8 cellular contexts compared by ENCODE assay signal in the genomic region with DNA sequence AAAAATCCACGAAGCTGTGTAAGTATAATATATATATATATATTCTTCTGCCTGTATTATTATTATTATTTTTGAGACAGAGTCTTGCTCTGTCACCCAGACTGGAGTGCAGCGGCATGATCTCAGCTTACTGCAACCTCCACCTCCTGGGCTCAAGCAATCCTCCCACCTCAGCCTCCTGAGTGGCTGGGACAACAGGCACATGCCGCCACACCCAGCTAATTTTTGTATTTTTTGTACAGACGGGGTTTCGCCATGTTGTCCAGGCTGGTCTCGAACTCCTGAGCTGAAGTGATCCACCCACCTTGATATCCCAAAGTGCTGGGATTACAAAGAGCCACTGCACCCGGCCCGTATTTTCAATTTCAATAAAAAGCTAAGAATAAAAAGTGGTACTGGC. TPM values are rescaled to one million over a fixed set of nuclear protein-coding genes. Genes with fewer than 3 reads are reported as not detected.
DNase-seq lines count a peak whose midpoint lies in the region; TF ChIP-seq lines count a peak whose summit lies in the region.
"Not testable (repeated sequence)": the region's sequence is repeated elsewhere in the genome, so short reads cannot be mapped to it uniquely, and the experiment has no call there.

No MANE protein-coding gene starts in this region.

- dilution Hi-C loops in mammary epithelial cell (cut with HindIII; ENCODE audit: low sequenced_read_pairs) = not testable (repeated sequence)

- not testable (repeated sequence) for TF ChIP-seq CTCF in OCI-LY1 (IDR thresholded peaks at IDR 0.05; ENCODE audit: low read length); mammary epithelial cell (conservative IDR thresholded peaks at IDR 0.05 in 1 of 2, IDR thresholded peaks at IDR 0.05 in 1 of 2; ENCODE audit: extremely low read depth in 1 of 2, insufficient read depth in 1 of 2, low read depth in 1 of 2, low read length in 2 of 2); fibroblast of the aortic adventitia (IDR thresholded peaks at IDR 0.05; ENCODE audit: insufficient read depth, low read length); mesothelial cell of epicardium (IDR thresholded peaks at IDR 0.05; ENCODE audit: unreplicated experiment); retinal pigment epithelial cell (conservative IDR thresholded peaks at IDR 0.05; ENCODE audit: low read depth, low read length)

- H3K4me2 ChIP-seq in OCI-LY1 (ENCODE audit: low read length) = peak overlapping the region; percentile 99
- H3K4me2 ChIP-seq in mammary epithelial cell (ENCODE audit: insufficient read depth, low read depth, low read length) = peak overlapping the region; percentile 100

- CTCF ChIA-PET in mammary epithelial cell (lab: Charles Lee; ENCODE audit: low non-redundant PET) = interaction anchor here (0.7 kb wide), 1 partner anchor 87 kb away, joined by 3 read pairs; no protein-coding TSS in a partner anchor

- not testable (repeated sequence) for H3K9me2 ChIP-seq in OCI-LY1 (ENCODE audit: low read depth, low read length)

- H3F3A ChIP-seq in OCI-LY1 (ENCODE audit: insufficient read depth, low read length) = not testable (repeated sequence)

- intact Hi-C loops in mammary epithelial cell (cut with micrococcal nuclease) = loop anchor here (2.0 kb wide), 1 partner anchor 111 kb away; no protein-coding TSS in a partner anchor

- H3K27ac ChIP-seq in OCI-LY1 (ENCODE audit: low read depth, low read length, poor library complexity, severe bottlenecking) = peak overlapping the region; percentile 81
- peak overlapping the region; percentile 97 for H3K27ac ChIP-seq in mammary epithelial cell (ENCODE audit: insufficient read depth, low read depth, low read length)
- not testable (repeated sequence) for H3K27ac ChIP-seq in urinary bladder (ENCODE audit: low read depth)

- H3K4me3 ChIP-seq in OCI-LY1 (ENCODE audit: low read depth, low read length, poor library complexity, severe bottlenecking) = peak overlapping the region; percentile 78
- peak overlapping the region; percentile 58 to 98 (median 95) for H3K4me3 ChIP-seq in mammary epithelial cell (replicated peaks in 1 of 3; ENCODE audit: insufficient read depth in 1 of 3, low read depth in 2 of 3, low read length in 3 of 3)
- H3K4me3 ChIP-seq in fibroblast of the aortic adventitia (ENCODE audit: low read depth, low read length) = peak overlapping the region; percentile 99
- peak overlapping the region; percentile 94 for H3K4me3 ChIP-seq in retinal pigment epithelial cell (ENCODE audit: low read length)
- H3K4me3 ChIP-seq in urinary bladder (ENCODE audit: low read depth, low read length) = peak overlapping the region; percentile 77

- not testable (repeated sequence) for H4K20me1 ChIP-seq in OCI-LY1 (ENCODE audit: insufficient read depth, low read length)
- peaks cover 16% of the 10 kb centered on the region for H4K20me1 ChIP-seq in mammary epithelial cell (ENCODE audit: insufficient read depth, low read length)

- peak overlapping the region; percentile 92; the same call in 1 of the 2 replicates for H3K9ac ChIP-seq in ES-I3 (ENCODE audit: low read depth, low read length)
- H3K9ac ChIP-seq in OCI-LY1 (ENCODE audit: low read length) = peak overlapping the region; percentile 95
- peak overlapping the region; percentile 99 for H3K9ac ChIP-seq in mammary epithelial cell (ENCODE audit: insufficient read depth, low read length)

- not testable (repeated sequence) for H3K4me1 ChIP-seq in ES-I3 (ENCODE audit: insufficient read depth, low read length); urinary bladder (ENCODE audit: insufficient read depth)
- H3K4me1 ChIP-seq in OCI-LY1 (ENCODE audit: insufficient read depth, low read length, severe bottlenecking) = peaks cover 56% of the 10 kb centered on the region
- H3K4me1 ChIP-seq in mammary epithelial cell (ENCODE audit: insufficient read depth, low read length) = peaks cover 42% of the 10 kb centered on the region

- peaks cover 27% of the 10 kb centered on the region for H3K79me2 ChIP-seq in OCI-LY1 (ENCODE audit: insufficient read depth, low read length)
- H3K79me2 ChIP-seq in mammary epithelial cell (ENCODE audit: insufficient read depth, low read length) = peaks cover 76% of the 10 kb centered on the region

- not testable (repeated sequence) for H3K36me3 ChIP-seq in ES-I3 (ENCODE audit: insufficient read depth, low read length); urinary bladder (ENCODE audit: insufficient read depth)
- H3K36me3 ChIP-seq in OCI-LY1 (ENCODE audit: insufficient read depth, low read length) (peaks cover 54% of the 10 kb centered on the region), mammary epithelial cell (ENCODE audit: insufficient read depth, low read length) (peaks cover 24% of the 10 kb centered on the region)

- peak overlapping the region; percentile 98 for H3K27ac Mint-ChIP-seq in activated T-cell treated with anti-CD3 and anti-CD28 coated beads, Interleukin-2, amount 50 U/mL, for 24 hours
- not testable (repeated sequence) for H3K27ac Mint-ChIP-seq in mesothelial cell of epicardium

- H3K4me3 Mint-ChIP-seq in activated T-cell treated with anti-CD3 and anti-CD28 coated beads, Interleukin-2, amount 50 U/mL, for 24 hours = peak overlapping the region; percentile 92
- peak overlapping the region; percentile 92 for H3K4me3 Mint-ChIP-seq in mesothelial cell of epicardium

- not testable (repeated sequence) for H2AFZ ChIP-seq in OCI-LY1 (ENCODE audit: low read length); mammary epithelial cell (ENCODE audit: low read depth, low read length)

- 5% methylated on average over 6 of the region's 8 CpGs for WGBS in mammary epithelial cell (ENCODE audit: low coverage, missing lambda C conversion rate)
- 62% methylated on average over 8 of the region's 8 CpGs for WGBS in urinary bladder

- BruUV-seq in mammary epithelial cell (replicated peaks; lab: Mats Ljungman, UMichigan) = not testable (repeated sequence)

- not testable (repeated sequence) for H3K9me3 Mint-ChIP-seq in activated T-cell treated with anti-CD3 and anti-CD28 coated beads, Interleukin-2, amount 50 U/mL, for 24 hours; mesothelial cell of epicardium

- not testable (repeated sequence) for DNase-seq in activated T-cell treated with anti-CD3 and anti-CD28 coated beads, Interleukin-2, amount 50 U/mL, for 24 hours; mammary epithelial cell; fibroblast of the aortic adventitia (ENCODE audit: low read depth); mesothelial cell of epicardium (ENCODE audit: low spot score in 2 of 2, unreplicated experiment in 2 of 2); retinal pigment epithelial cell (ENCODE audit: low read depth)

- in situ Hi-C loops in mammary epithelial cell (cut with MboI; ENCODE audit: low sequenced_read_pairs in 2 of 2) = not testable (repeated sequence)

- H3K4me1 Mint-ChIP-seq in activated T-cell treated with anti-CD3 and anti-CD28 coated beads, Interleukin-2, amount 50 U/mL, for 24 hours (ENCODE audit: low read depth) = peaks cover 55% of the 10 kb centered on the region
- H3K4me1 Mint-ChIP-seq in mesothelial cell of epicardium = peaks cover 46% of the 10 kb centered on the region

- H3K27me3 ChIP-seq in OCI-LY1 (ENCODE audit: insufficient read depth, low read length); mammary epithelial cell (ENCODE audit: insufficient read depth, low read length): not testable (repeated sequence)

- H3K36me3 Mint-ChIP-seq in activated T-cell treated with anti-CD3 and anti-CD28 coated beads, Interleukin-2, amount 50 U/mL, for 24 hours (ENCODE audit: low read depth) = peaks cover 67% of the 10 kb centered on the region
- H3K36me3 Mint-ChIP-seq in mesothelial cell of epicardium = not testable (repeated sequence)

- not testable (repeated sequence) for H3K9me3 ChIP-seq in ES-I3 (ENCODE audit: control insufficient read depth, insufficient read depth, low read length); OCI-LY1 (ENCODE audit: low read length); mammary epithelial cell (replicated peaks; ENCODE audit: insufficient read depth, low read length)

- H3K27me3 Mint-ChIP-seq in activated T-cell treated with anti-CD3 and anti-CD28 coated beads, Interleukin-2, amount 50 U/mL, for 24 hours; mesothelial cell of epicardium (ENCODE audit: low read depth): not testable (repeated sequence)

RNA-seq across cellular contexts. Expression of a gene that starts 2.7 kb away (rescaled TPM):
- total RNA-seq in mammary epithelial cell (100 to 1,000 TPM in 1 of 2 donors, 10 to 100 TPM in 1; 64.5 to 160 TPM), fibroblast of the aortic adventitia (ENCODE audit: low replicate concordance) (40.8 and 78.4 TPM in 2 replicates), mesothelial cell of epicardium (22.0 to 25.1 TPM (median 23.4 TPM) in 3 replicates), urinary bladder (17.0 TPM)
- polyA plus RNA-seq in mammary epithelial cell (38.1 TPM), urinary bladder (72.4 TPM)
- polyA minus RNA-seq in mammary epithelial cell = 67.9 TPM

RNA-seq across cellular contexts. Expression of a gene that starts 13.5 kb away (rescaled TPM):
- total RNA-seq in mammary epithelial cell (10 to 100 TPM; 11.8 to 16.3 TPM), fibroblast of the aortic adventitia (ENCODE audit: low replicate concordance) (14.7 and 24.3 TPM in 2 replicates), mesothelial cell of epicardium (33.7 to 35.0 TPM (median 34.0 TPM) in 3 replicates), urinary bladder (16.3 TPM)
- polyA plus RNA-seq in mammary epithelial cell (7.4 TPM), urinary bladder (19.0 TPM)
- polyA minus RNA-seq in mammary epithelial cell = 8.7 TPM

RNA-seq across cellular contexts. Expression of a gene that starts 20.2 kb away (rescaled TPM):
- 10 to 100 TPM; 15.3 to 29.5 TPM for total RNA-seq in mammary epithelial cell
- polyA plus RNA-seq in mammary epithelial cell = 14.5 TPM
- 0.47 TPM for polyA minus RNA-seq in mammary epithelial cell
- 7.7 and 26.4 TPM in 2 replicates for total RNA-seq in fibroblast of the aortic adventitia (ENCODE audit: low replicate concordance)
- total RNA-seq in mesothelial cell of epicardium = 33.6 to 41.5 TPM (median 33.8 TPM) in 3 replicates
- 19.6 TPM for total RNA-seq in urinary bladder
- polyA plus RNA-seq in urinary bladder = 32.2 TPM

RNA-seq across cellular contexts. Expression of a gene that starts 24.7 kb away (rescaled TPM):
- total RNA-seq in mammary epithelial cell = 10 to 100 TPM in 1 of 2 donors, 1 to 10 TPM in 1; 7.2 to 11.4 TPM
- polyA plus RNA-seq in mammary epithelial cell = 5.4 TPM
- polyA minus RNA-seq in mammary epithelial cell = not detected
- total RNA-seq in fibroblast of the aortic adventitia (ENCODE audit: low replicate concordance) = 9.2 and 11.3 TPM in 2 replicates
- 19.8 to 22.9 TPM (median 20.0 TPM) in 3 replicates for total RNA-seq in mesothelial cell of epicardium
- total RNA-seq in urinary bladder = 20.3 TPM
- polyA plus RNA-seq in urinary bladder = 29.6 TPM

RNA-seq across cellular contexts. Expression of a gene that starts 44.9 kb away (rescaled TPM):
- total RNA-seq in mammary epithelial cell (under 1 TPM in 1 of 2 donors, not detected in 1; 0.09 TPM), fibroblast of the aortic adventitia (ENCODE audit: low replicate concordance) (not detected in 2 replicates), mesothelial cell of epicardium (not detected in 3 replicates), urinary bladder (not detected)
- polyA plus RNA-seq in mammary epithelial cell (0.05 TPM), urinary bladder (0.06 TPM)
- not detected for polyA minus RNA-seq in mammary epithelial cell
